In genomic region chr11:69293087-69293486, GRCh38 we compare ENCODE assay signal across 1 cellular context.
A peak's percentile ranks its signal among the peaks of the same experiment; 100 is the strongest.
TF ChIP-seq lines count a peak whose summit lies in the region.

No MANE protein-coding gene starts in this region.

TF ChIP-seq in A549, 52 proteins besides CTCF, POLR2A, EP300 and RAD21:
- TF ChIP-seq CHD4 (IDR thresholded peaks at IDR 0.05; ENCODE audit: borderline replicate concordance) (no peak), SMC3 (IDR thresholded peaks at IDR 0.05) (0 out of 3 replicates have a peak, but pooled peaks have one; percentile 16)
